ENCODE assay signal across 1 cellular context in genomic region chr14:101709962-101710891, GRCh38.
A peak's percentile ranks its signal among the peaks of the same experiment; 100 is the strongest.
TF ChIP-seq lines count a peak whose summit lies in the region.

No MANE protein-coding gene starts in this region.

TF ChIP-seq in K562, 482 proteins besides CTCF, POLR2A, EP300 and RAD21 (continued from another document and continues in another):
- TF ChIP-seq HBP1 (CRISPR knock-in tag; IDR thresholded peaks at IDR 0.05) (no peak), ZNF134 (CRISPR knock-in tag; conservative IDR thresholded peaks at IDR 0.05) (no peak), ATF3 (IDR thresholded peaks at IDR 0.05) (peak; percentile 57; the same call in 1 of the 2 replicates), ATF3 (CRISPR knock-in tag; conservative IDR thresholded peaks at IDR 0.05) (no peak), ZNF609 (CRISPR knock-in tag; IDR thresholded peaks at IDR 0.05; ENCODE audit: borderline replicate concordance) (no peak), HOXB6 (CRISPR knock-in tag; IDR thresholded peaks at IDR 0.05; ENCODE audit: borderline replicate concordance) (no peak), ILK (tag; IDR thresholded peaks at IDR 0.05; ENCODE audit: borderline replicate concordance, low read depth) (no peak), CHD4 (IDR thresholded peaks at IDR 0.05; ENCODE audit: insufficient read depth, insufficient replicate concordance, low read depth, low read length, poor library complexity, severe bottlenecking) (no peak), SIX5 (IDR thresholded peaks at IDR 0.05; ENCODE audit: borderline replicate concordance in 1 of 2, insufficient read depth in 1 of 2, low read depth in 1 of 2, low read length in 2 of 2) (no peak), ZFX (CRISPR knock-in tag; IDR thresholded peaks at IDR 0.05) (peak; percentile 78), ZNF717 (CRISPR knock-in tag; IDR thresholded peaks at IDR 0.05) (no peak; the same call in 1 of the 2 replicates), POLR3A (IDR thresholded peaks at IDR 0.05; ENCODE audit: borderline replicate concordance, extremely low read depth, insufficient read depth, insufficient read length) (no peak), TAL1 (IDR thresholded peaks at IDR 0.05) (no peak), REST (CRISPR knock-in tag; IDR thresholded peaks at IDR 0.05; ENCODE audit: low read depth) (no peak), CBX5 (IDR thresholded peaks at IDR 0.05; ENCODE audit: borderline replicate concordance, low read depth) (no peak), ZNF668 (CRISPR knock-in tag; IDR thresholded peaks at IDR 0.05) (no peak), ZNF589 (CRISPR knock-in tag; IDR thresholded peaks at IDR 0.05; ENCODE audit: low read depth) (no peak), ZNF24 (IDR thresholded peaks at IDR 0.05) (no peak), SMAD1 (IDR thresholded peaks at IDR 0.05; ENCODE audit: low read depth, low read length, partially characterized antibody) (peak; percentile 94), MYNN (IDR thresholded peaks at IDR 0.05) (peak; percentile 47; the same call in 1 of the 2 replicates), MYNN (CRISPR knock-in tag; IDR thresholded peaks at IDR 0.05) (no peak), IRF1 (CRISPR knock-in tag; IDR thresholded peaks at IDR 0.05; ENCODE audit: borderline replicate concordance) (no peak), HNRNPLL (IDR thresholded peaks at IDR 0.05; ENCODE audit: low read depth, low read length, poor library complexity, severe bottlenecking) (no peak), MAFF (IDR thresholded peaks at IDR 0.05; ENCODE audit: low read length) (peak; percentile 80), ZNF699 (CRISPR knock-in tag; IDR thresholded peaks at IDR 0.05; ENCODE audit: insufficient replicate concordance) (no peak), ZNF316 (IDR thresholded peaks at IDR 0.05) (peak; percentile 93), OTX1 (CRISPR knock-in tag; IDR thresholded peaks at IDR 0.05) (no peak), RBBP5 (IDR thresholded peaks at IDR 0.05; ENCODE audit: borderline replicate concordance, insufficient read depth, low read length, poor library complexity, severe bottlenecking) (no peak), HNRNPK (IDR thresholded peaks at IDR 0.05; ENCODE audit: low read depth, low read length, poor library complexity, severe bottlenecking) (no peak), JUN (IDR thresholded peaks at IDR 0.05; ENCODE audit: borderline replicate concordance, low read depth, low read length) (peak; percentile 62; the same call in 1 of the 2 replicates), JUN (CRISPR knock-in tag; IDR thresholded peaks at IDR 0.05; ENCODE audit: borderline replicate concordance) (no peak), PRMT5 (CRISPR knock-in tag; IDR thresholded peaks at IDR 0.05) (no peak), CSDE1 (IDR thresholded peaks at IDR 0.05) (no peak), YY1 (IDR thresholded peaks at IDR 0.05; ENCODE audit: borderline replicate concordance in 1 of 3, control insufficient read depth in 1 of 3, extremely low read depth in 1 of 3, insufficient read depth in 3 of 3, insufficient read length in 1 of 3, insufficient replicate concordance in 2 of 3, low read depth in 1 of 3, low read length in 2 of 3) (peak in 1 of 3 experiments; percentile 64), E2F4 (CRISPR knock-in tag; IDR thresholded peaks at IDR 0.05; ENCODE audit: low read depth) (no peak), ZBTB33 (CRISPR knock-in tag; IDR thresholded peaks at IDR 0.05) (no peak), PHF21A (IDR thresholded peaks at IDR 0.05; ENCODE audit: borderline replicate concordance, low read depth) (no peak), RB1 (IDR thresholded peaks at IDR 0.05; ENCODE audit: low read depth) (no peak), CUX1 (CRISPR knock-in tag; IDR thresholded peaks at IDR 0.05) (no peak), HIVEP1 (CRISPR knock-in tag; IDR thresholded peaks at IDR 0.05) (no peak), KDM5B (IDR thresholded peaks at IDR 0.05; ENCODE audit: insufficient replicate concordance, low read depth, low read length) (peak; percentile 70), MTA3 (IDR thresholded peaks at IDR 0.05; ENCODE audit: borderline replicate concordance) (peak; percentile 98), ZNF124 (CRISPR knock-in tag; IDR thresholded peaks at IDR 0.05) (no peak), TRIM24 (IDR thresholded peaks at IDR 0.05) (peak in 1 of 2 experiments; percentile 40; a peak in 2 of 4 replicates), SMARCE1 (IDR thresholded peaks at IDR 0.05) (no peak), ZNF184 (CRISPR knock-in tag; IDR thresholded peaks at IDR 0.05) (no peak)
